In the genomic region with DNA sequence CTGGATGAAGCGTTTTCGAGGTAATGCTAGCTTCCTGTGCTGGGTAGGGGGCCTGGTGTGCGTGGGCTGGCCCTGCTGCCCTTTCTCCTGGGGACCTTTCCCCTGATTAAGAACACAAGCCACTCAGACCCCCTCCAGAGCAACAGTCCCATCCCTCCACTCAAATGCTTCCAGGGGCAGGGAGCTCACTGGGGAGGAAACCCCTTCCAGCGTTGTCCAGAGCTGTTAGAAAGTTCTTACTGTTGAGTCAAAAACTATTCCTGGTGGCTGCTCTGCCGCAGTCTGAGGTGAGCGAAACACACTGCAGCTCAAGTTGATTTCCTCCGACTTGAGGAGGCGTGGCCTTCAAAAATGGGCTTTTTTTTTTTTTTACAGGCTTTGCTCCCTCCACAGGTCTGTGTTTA, we compare ENCODE assay signal across 10 cellular contexts. TPM values are rescaled to one million over a fixed set of nuclear protein-coding genes. Genes with fewer than 3 reads are reported as not detected.
DNase-seq lines count a peak whose midpoint lies in the region; ATAC-seq and TF ChIP-seq lines count a peak whose summit lies in the region.
"Had no signal": no experiment of that assay in that cellular context is flagged by ENCODE, and none has a peak within 500 bp of the region (broad histone marks: within the 10 kb centered on the region; RNA-seq: fewer than 3 reads in every experiment).

No MANE protein-coding gene starts in this region.

- DNase-seq in CD4-positive, CD25-positive, alpha-beta regulatory T cell, result peak in 2 of 3 donors; percentile 57 to 71
- DNase-seq in WTC11 (ENCODE audit: low spot score) (no peak), brain microvascular endothelial cell (peak; percentile 31), sigmoid colon (no peak), amniotic stem cell (lab: John Stamatoyannopoulos, UW) (no peak)
- DNase-seq in effector CD8-positive, alpha-beta T cell (lab: John Stamatoyannopoulos, UW), result no peak
- DNase-seq: NCI-H1105 had no signal

- ATAC-seq in CD4-positive, CD25-positive, alpha-beta regulatory T cell (ENCODE audit: low read depth in 2 of 2), result peak; percentile 23 to 25
- ATAC-seq in WTC11 (no peak), HG02970 (IDR thresholded peaks at IDR 0.05; ENCODE audit: low FRiP score, unreplicated experiment) (no peak), GM21381 (IDR thresholded peaks at IDR 0.05; ENCODE audit: unreplicated experiment) (no peak)

- POLR2A ChIA-PET in WTC11 (lab: Charles Lee), result interaction anchor here (0.6 to 0.8 kb wide), 3 partner anchors 7 to 487 kb away, joined by 3 read pairs; a partner anchor contains a TSS

- H3K27ac ChIP-seq in CD4-positive, CD25-positive, alpha-beta regulatory T cell (ENCODE audit: insufficient read depth, low read length, poor library complexity, severe bottlenecking), result peak overlapping the region; percentile 79
- no peak overlapping the region for H3K27ac ChIP-seq in brain microvascular endothelial cell
- H3K27ac ChIP-seq in sigmoid colon, result peak overlapping the region; percentile 76 to 91 (median 86)

- TF ChIP-seq POLR2A in sigmoid colon (IDR thresholded peaks at IDR 0.05), result no peak

- H3K27me3 ChIP-seq in CD4-positive, CD25-positive, alpha-beta regulatory T cell (ENCODE audit: control insufficient read depth, insufficient read depth, low read length), result no peaks in the 10 kb centered on the region
- H3K27me3 ChIP-seq in brain microvascular endothelial cell (replicated peaks) (no peaks in the 10 kb centered on the region), sigmoid colon (no peaks in the 10 kb centered on the region)

- in situ Hi-C loops in brain microvascular endothelial cell (cut with HindIII; ENCODE audit: low pct_ligation_motif_present, low sequenced_read_pairs), result no loop called here

- peak overlapping the region; percentile 85 for H3K4me3 ChIP-seq in CD4-positive, CD25-positive, alpha-beta regulatory T cell (ENCODE audit: low read depth, low read length)
- H3K4me3 ChIP-seq in brain microvascular endothelial cell (ENCODE audit: low read depth, low read length) (no peak overlapping the region), sigmoid colon (no peak overlapping the region)

- no peaks in the 10 kb centered on the region for H3K9me3 Mint-ChIP-seq in CD4-positive, CD25-positive, alpha-beta regulatory T cell
- H3K9me3 Mint-ChIP-seq in WTC11, result no peaks in the 10 kb centered on the region

- intact Hi-C loops in sigmoid colon (cut with DNase I), result no loop called here

- H3K27ac Mint-ChIP-seq in CD4-positive, CD25-positive, alpha-beta regulatory T cell, result peak overlapping the region; percentile 93 to 99 (median 94)
- peak overlapping the region; percentile 45 for H3K27ac Mint-ChIP-seq in WTC11
- H3K27ac Mint-ChIP-seq: progenitor cell of endocrine pancreas had no signal

- H3K4me3 Mint-ChIP-seq in CD4-positive, CD25-positive, alpha-beta regulatory T cell, result peak overlapping the region; percentile 95 to 99 (median 98)
- no peak overlapping the region for H3K4me3 Mint-ChIP-seq in WTC11

- H3K4me1 ChIP-seq in CD4-positive, CD25-positive, alpha-beta regulatory T cell (ENCODE audit: control insufficient read depth, insufficient read depth, low read length, poor library complexity, severe bottlenecking), result peaks cover 83% of the 10 kb centered on the region
- peaks cover 0 to 55% (median 41%) of the 10 kb centered on the region in 4 donors for H3K4me1 ChIP-seq in sigmoid colon

- peaks cover 39% of the 10 kb centered on the region for H3K36me3 Mint-ChIP-seq in CD4-positive, CD25-positive, alpha-beta regulatory T cell
- H3K36me3 Mint-ChIP-seq in WTC11, result 0 out of 2 replicates have a peak, but pooled peaks cover 5% of the 10 kb centered on the region

- 55 to 89% methylated on average over 8 of the region's 8 CpGs for WGBS in sigmoid colon, 2 donors

- CTCF ChIA-PET in WTC11 (lab: Charles Lee), result interaction anchor here (0.6 to 2.3 kb wide), 6 partner anchors 15 to 253 kb away, joined by 3 to 9 read pairs (median 4); no protein-coding TSS in a partner anchor

- H3K9me3 ChIP-seq in CD4-positive, CD25-positive, alpha-beta regulatory T cell (ENCODE audit: control insufficient read depth in 2 of 2, low read length in 2 of 2), result no peaks in the 10 kb centered on the region
- H3K9me3 ChIP-seq in sigmoid colon, result no peaks in the 10 kb centered on the region

- no peaks in the 10 kb centered on the region for H3K27me3 Mint-ChIP-seq in CD4-positive, CD25-positive, alpha-beta regulatory T cell
- H3K27me3 Mint-ChIP-seq in WTC11 (ENCODE audit: low read depth), result no peaks in the 10 kb centered on the region
- H3K27me3 Mint-ChIP-seq: progenitor cell of endocrine pancreas had no signal

- no peak for TF ChIP-seq EP300 in sigmoid colon (IDR thresholded peaks at IDR 0.05)

- H3K36me3 ChIP-seq in CD4-positive, CD25-positive, alpha-beta regulatory T cell (ENCODE audit: control insufficient read depth, insufficient read depth, low read length), result peaks cover 27% of the 10 kb centered on the region
- peaks cover 2% of the 10 kb centered on the region for H3K36me3 ChIP-seq in brain microvascular endothelial cell (replicated peaks)
- H3K36me3 ChIP-seq in sigmoid colon, result peaks cover 0 to 20% (median 2%) of the 10 kb centered on the region in 4 donors

- H3K4me1 Mint-ChIP-seq in CD4-positive, CD25-positive, alpha-beta regulatory T cell, result peaks cover 33 to 92% (median 46%) of the 10 kb centered on the region in 4 donors
- peaks cover 48% of the 10 kb centered on the region for H3K4me1 Mint-ChIP-seq in WTC11

- TF ChIP-seq CTCF in WTC11 (IDR thresholded peaks at IDR 0.05), result no peak
- TF ChIP-seq CTCF in brain microvascular endothelial cell (IDR thresholded peaks at IDR 0.05; ENCODE audit: low read depth, low read length, missing control alignments), result no peak
- no peak for TF ChIP-seq CTCF in sigmoid colon (IDR thresholded peaks at IDR 0.05)

TF ChIP-seq in WTC11, 78 proteins besides CTCF, POLR2A, EP300 and RAD21 (continues in another document):
- no peak for TF ChIP-seq OVOL2 (CRISPR knock-in tag; IDR thresholded peaks at IDR 0.05; ENCODE audit: borderline replicate concordance)
- no peak for TF ChIP-seq GRHL2 (CRISPR knock-in tag; IDR thresholded peaks at IDR 0.05; ENCODE audit: insufficient replicate concordance, severe bottlenecking)
- TF ChIP-seq NR3C1 (CRISPR knock-in tag; conservative IDR thresholded peaks at IDR 0.05; ENCODE audit: low read depth), result no peak
- no peak for TF ChIP-seq JUN (CRISPR knock-in tag; IDR thresholded peaks at IDR 0.05)
- TF ChIP-seq, protein P1, sequence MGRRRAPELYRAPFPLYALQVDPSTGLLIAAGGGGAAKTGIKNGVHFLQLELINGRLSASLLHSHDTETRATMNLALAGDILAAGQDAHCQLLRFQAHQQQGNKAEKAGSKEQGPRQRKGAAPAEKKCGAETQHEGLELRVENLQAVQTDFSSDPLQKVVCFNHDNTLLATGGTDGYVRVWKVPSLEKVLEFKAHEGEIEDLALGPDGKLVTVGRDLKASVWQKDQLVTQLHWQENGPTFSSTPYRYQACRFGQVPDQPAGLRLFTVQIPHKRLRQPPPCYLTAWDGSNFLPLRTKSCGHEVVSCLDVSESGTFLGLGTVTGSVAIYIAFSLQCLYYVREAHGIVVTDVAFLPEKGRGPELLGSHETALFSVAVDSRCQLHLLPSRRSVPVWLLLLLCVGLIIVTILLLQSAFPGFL (CRISPR knock-in tag; IDR thresholded peaks at IDR 0.05; ENCODE audit: borderline replicate concordance), result no peak
- TF ChIP-seq TP53 (CRISPR knock-in tag; IDR thresholded peaks at IDR 0.05), result no peak
- TF ChIP-seq ZNF396 (CRISPR knock-in tag; IDR thresholded peaks at IDR 0.05; ENCODE audit: borderline replicate concordance), result no peak
- TF ChIP-seq, protein P2, sequence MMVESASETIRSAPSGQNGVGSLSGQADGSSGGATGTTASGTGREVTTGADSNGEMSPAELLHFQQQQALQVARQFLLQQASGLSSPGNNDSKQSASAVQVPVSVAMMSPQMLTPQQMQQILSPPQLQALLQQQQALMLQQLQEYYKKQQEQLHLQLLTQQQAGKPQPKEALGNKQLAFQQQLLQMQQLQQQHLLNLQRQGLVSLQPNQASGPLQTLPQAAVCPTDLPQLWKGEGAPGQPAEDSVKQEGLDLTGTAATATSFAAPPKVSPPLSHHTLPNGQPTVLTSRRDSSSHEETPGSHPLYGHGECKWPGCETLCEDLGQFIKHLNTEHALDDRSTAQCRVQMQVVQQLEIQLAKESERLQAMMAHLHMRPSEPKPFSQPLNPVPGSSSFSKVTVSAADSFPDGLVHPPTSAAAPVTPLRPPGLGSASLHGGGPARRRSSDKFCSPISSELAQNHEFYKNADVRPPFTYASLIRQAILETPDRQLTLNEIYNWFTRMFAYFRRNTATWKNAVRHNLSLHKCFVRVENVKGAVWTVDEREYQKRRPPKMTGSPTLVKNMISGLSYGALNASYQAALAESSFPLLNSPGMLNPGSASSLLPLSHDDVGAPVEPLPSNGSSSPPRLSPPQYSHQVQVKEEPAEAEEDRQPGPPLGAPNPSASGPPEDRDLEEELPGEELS (CRISPR knock-in tag; IDR thresholded peaks at IDR 0.05), result no peak
- no peak for TF ChIP-seq ZNF416 (CRISPR knock-in tag; IDR thresholded peaks at IDR 0.05)
- TF ChIP-seq, protein P3, sequence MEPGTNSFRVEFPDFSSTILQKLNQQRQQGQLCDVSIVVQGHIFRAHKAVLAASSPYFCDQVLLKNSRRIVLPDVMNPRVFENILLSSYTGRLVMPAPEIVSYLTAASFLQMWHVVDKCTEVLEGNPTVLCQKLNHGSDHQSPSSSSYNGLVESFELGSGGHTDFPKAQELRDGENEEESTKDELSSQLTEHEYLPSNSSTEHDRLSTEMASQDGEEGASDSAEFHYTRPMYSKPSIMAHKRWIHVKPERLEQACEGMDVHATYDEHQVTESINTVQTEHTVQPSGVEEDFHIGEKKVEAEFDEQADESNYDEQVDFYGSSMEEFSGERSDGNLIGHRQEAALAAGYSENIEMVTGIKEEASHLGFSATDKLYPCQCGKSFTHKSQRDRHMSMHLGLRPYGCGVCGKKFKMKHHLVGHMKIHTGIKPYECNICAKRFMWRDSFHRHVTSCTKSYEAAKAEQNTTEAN (CRISPR knock-in tag; IDR thresholded peaks at IDR 0.05), result no peak
- TF ChIP-seq ZNF138 (CRISPR knock-in tag; conservative IDR thresholded peaks at IDR 0.05), result no peak

RNA-seq across cellular contexts. Expression of a gene that starts 21.8 kb away (rescaled TPM):
- 98.7 TPM for total RNA-seq in CD4-positive, CD25-positive, alpha-beta regulatory T cell
- 100 to 1,000 TPM; 170 to 326 (median 258) TPM for polyA plus RNA-seq in CD4-positive, CD25-positive, alpha-beta regulatory T cell
- total RNA-seq in WTC11 (2021) (14.1 to 16.3 TPM (median 14.2 TPM) in 3 replicates), sigmoid colon (10 to 100 TPM in 2 of 4 donors, 1 to 10 TPM in 2; 9.1 to 17.4 (median 10.3) TPM)
- 10 to 100 TPM; 25.9 to 35.8 (median 30.0) TPM for polyA plus RNA-seq in sigmoid colon

RNA-seq across cellular contexts. Expression of a gene that starts 51.4 kb away (rescaled TPM):
- 15.1 TPM for total RNA-seq in CD4-positive, CD25-positive, alpha-beta regulatory T cell
- 1 to 10 TPM; 3.1 to 3.5 (median 3.3) TPM for polyA plus RNA-seq in CD4-positive, CD25-positive, alpha-beta regulatory T cell
- 10.4 to 16.8 TPM (median 12.2 TPM) in 3 replicates for total RNA-seq in WTC11 (2021)
- total RNA-seq in sigmoid colon, result 10 to 100 TPM; 12.8 to 32.1 (median 22.9) TPM
- polyA plus RNA-seq in sigmoid colon, result 1 to 10 TPM in 2 of 3 donors, under 1 TPM in 1; 0.69 to 7.4 (median 3.6) TPM

Comparison
In these comparisons a context has a peak if more than half of its experiments do, and no peak if none do; other contexts are left out.
1. ATAC-seq: peak in CD4-positive, CD25-positive, alpha-beta regulatory T cell (2 of 2); none in WTC11 (single experiment), HG02970 (single experiment) and GM21381 (single experiment).
2. DNase-seq: peak in CD4-positive, CD25-positive, alpha-beta regulatory T cell (2 of 3) and brain microvascular endothelial cell (single experiment); none in WTC11 (single experiment), sigmoid colon (single experiment), effector CD8-positive, alpha-beta T cell (single experiment) and amniotic stem cell (single experiment).